Comparison of ENCODE assay signal across 13 cellular contexts in genomic region chr2:37827911-37828411, GRCh38.
A peak's percentile ranks its signal among the peaks of the same experiment; 100 is the strongest.
DNase-seq lines count a peak whose midpoint lies in the region; ATAC-seq, FAIRE-seq and TF ChIP-seq lines count a peak whose summit lies in the region.
"Had no signal": no experiment of that assay in that cellular context is flagged by ENCODE, and none has a peak within 500 bp of the region (broad histone marks: within the 10 kb centered on the region; RNA-seq: fewer than 3 reads in every experiment).

No MANE protein-coding gene starts in this region.

- H3K9me3 Mint-ChIP-seq in neural progenitor cell (no peaks in the 10 kb centered on the region), T-cell (no peaks in the 10 kb centered on the region)
- H3K9me3 Mint-ChIP-seq: H9 had no signal

- DNase-seq in Daoy (ENCODE audit: low read depth) (peak; percentile 90), NCI-H2029 treated with DMSO at 0.1 percent for 48 hours (lab: John Stamatoyannopoulos, UW) (peak; percentile 26), dermis blood vessel endothelial cell (peak; percentile 79), neural progenitor cell (ENCODE audit: low spot score) (peak; percentile 10), GM12892 (ENCODE audit: insufficient read length) (no peak), T-cell (no peak)
- DNase-seq: amygdala, H9 had no signal

- TF ChIP-seq POLR2A in GM12892 (IDR thresholded peaks at IDR 0.05; ENCODE audit: low read depth, low read length): no peak

- no peak overlapping the region for H2AFZ ChIP-seq in neural progenitor cell (replicated peaks)

- no peaks in the 10 kb centered on the region for H3F3A ChIP-seq in neural progenitor cell (ENCODE audit: low read depth)

- no peak for FAIRE-seq in GM12892 (lab: Jason Lieb, UNC)

- H3K27me3 ChIP-seq in neural progenitor cell: no peaks in the 10 kb centered on the region

- CTCF ChIA-PET in T-cell (lab: Charles Lee): interaction anchor here (1.0 to 2.0 kb wide), 4 partner anchors 413 to 415 kb away, joined by 3 to 7 read pairs (median 5); no protein-coding TSS in a partner anchor

- H3K9ac ChIP-seq in neural progenitor cell: no peak overlapping the region
- H3K9ac ChIP-seq: KMS-11 had no signal

- no peaks in the 10 kb centered on the region for H3K36me3 Mint-ChIP-seq in neural progenitor cell
- no peaks in the 10 kb centered on the region for H3K36me3 Mint-ChIP-seq in T-cell

- H3K27ac Mint-ChIP-seq in neural progenitor cell: no peak overlapping the region
- H3K27ac Mint-ChIP-seq in T-cell: no peak overlapping the region
- H3K27ac Mint-ChIP-seq: H9 had no signal

- no peaks in the 10 kb centered on the region for H4K20me1 ChIP-seq in neural progenitor cell (ENCODE audit: low read depth)

- H3K4me1 Mint-ChIP-seq in neural progenitor cell (peaks cover 17% of the 10 kb centered on the region), T-cell (peaks cover 15 to 16% (median 16%) of the 10 kb centered on the region in 3 donors)

- H3K4me3 Mint-ChIP-seq in neural progenitor cell (no peak overlapping the region), T-cell (no peak overlapping the region)
- H3K4me3 Mint-ChIP-seq: H9 had no signal

- no peaks in the 10 kb centered on the region for H3K4me1 ChIP-seq in neural progenitor cell

- no peaks in the 10 kb centered on the region for H3K36me3 ChIP-seq in neural progenitor cell

- H3K27me3 Mint-ChIP-seq in neural progenitor cell (ENCODE audit: insufficient read depth, low read depth) (peaks cover 17% of the 10 kb centered on the region), T-cell (peaks cover 0 to 4% of the 10 kb centered on the region in 2 donors)

- H3K4me3 ChIP-seq in neural progenitor cell: no peak overlapping the region
- H3K4me3 ChIP-seq: skin epidermis had no signal

- H3K9me3 ChIP-seq in neural progenitor cell (ENCODE audit: low read depth): no peaks in the 10 kb centered on the region

- H3K79me2 ChIP-seq in neural progenitor cell (ENCODE audit: low read depth): no peaks in the 10 kb centered on the region

- no peak for TF ChIP-seq CTCF in neural progenitor cell (IDR thresholded peaks at IDR 0.05)

- no peak overlapping the region for H3K27ac ChIP-seq in neural progenitor cell
- H3K27ac ChIP-seq: KMS-11, VCaP had no signal

- ATAC-seq in GM19023 (IDR thresholded peaks at IDR 0.05; ENCODE audit: unreplicated experiment) (no peak), T-cell (replicated peaks in 1 of 4) (no peak), GM18511 (IDR thresholded peaks at IDR 0.05; ENCODE audit: unreplicated experiment) (no peak)

- no peak overlapping the region for H3K4me2 ChIP-seq in neural progenitor cell
- H3K4me2 ChIP-seq: KMS-11 had no signal

- POLR2A ChIA-PET in T-cell (lab: Charles Lee): no interaction called here

Comparison
In these comparisons a context has a peak if more than half of its experiments do, and no peak if none do; other contexts are left out.
1. DNase-seq: peak in Daoy (single experiment), NCI-H2029 treated with DMSO at 0.1 percent for 48 hours (single experiment), dermis blood vessel endothelial cell (single experiment) and neural progenitor cell (single experiment); none in GM12892 (single experiment) and T-cell (0 of 34).